In the genomic region with DNA sequence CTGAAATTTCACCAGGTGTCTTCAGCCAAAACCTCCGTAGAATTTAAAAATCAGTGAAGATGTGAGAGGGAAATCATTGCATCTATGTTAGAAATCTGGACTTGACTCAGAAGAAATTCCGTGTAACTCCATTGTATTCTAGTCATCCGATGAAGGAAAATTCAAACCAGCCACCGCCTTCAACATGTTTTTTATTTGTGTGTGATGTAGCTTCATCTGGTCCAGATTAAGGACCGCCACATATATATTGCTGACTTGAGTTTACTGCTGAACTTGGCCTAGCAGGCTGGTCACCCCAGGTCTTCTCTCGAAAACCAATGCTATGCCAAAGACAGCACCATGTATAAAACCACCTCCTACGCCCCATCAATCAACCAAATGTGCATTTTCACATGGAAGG, we compare ENCODE assay signal across 19 cellular contexts.
DNase-seq lines count a peak whose midpoint lies in the region; ATAC-seq and TF ChIP-seq lines count a peak whose summit lies in the region.
"Had no signal": no experiment of that assay in that cellular context is flagged by ENCODE, and none has a peak within 500 bp of the region (broad histone marks: within the 10 kb centered on the region; RNA-seq: fewer than 3 reads in every experiment).

No MANE protein-coding gene starts in this region.

- no peak for TF ChIP-seq CTCF in PC-3 (conservative IDR thresholded peaks at IDR 0.05; ENCODE audit: low read depth, low read length)
- TF ChIP-seq CTCF in esophagus muscularis mucosa (IDR thresholded peaks at IDR 0.05), result no peak
- TF ChIP-seq CTCF in progenitor cell of endocrine pancreas (IDR thresholded peaks at IDR 0.05; ENCODE audit: unreplicated experiment), result no peak

- no peaks in the 10 kb centered on the region for H4K20me1 ChIP-seq in PC-3 (ENCODE audit: low read length)
- no peaks in the 10 kb centered on the region for H4K20me1 ChIP-seq in Karpas-422 (ENCODE audit: insufficient read depth, low read depth, low read length)

- H3K27me3 ChIP-seq in PC-3 (ENCODE audit: low read length) (no peaks in the 10 kb centered on the region), esophagus muscularis mucosa (no peaks in the 10 kb centered on the region), Karpas-422 (ENCODE audit: low read length) (no peaks in the 10 kb centered on the region)
- H3K27me3 ChIP-seq: ascending aorta, uterus had no signal

- H3K36me3 ChIP-seq in PC-3 (ENCODE audit: low read depth, low read length) (no peaks in the 10 kb centered on the region), esophagus muscularis mucosa (no peaks in the 10 kb centered on the region), Karpas-422 (ENCODE audit: insufficient read depth, low read length) (no peaks in the 10 kb centered on the region)
- H3K36me3 ChIP-seq: ascending aorta, prostate gland, uterus had no signal

- CTCF ChIA-PET in activated CD4-positive, alpha-beta memory T cell treated with anti-CD3 and anti-CD28 coated beads for 36 hours (lab: Charles Lee), result interaction anchor here (1.0 kb wide), 1 partner anchor 14 kb away, joined by 3 read pairs; no protein-coding TSS in a partner anchor
- CTCF ChIA-PET in activated CD4-positive, alpha-beta memory T cell treated with anti-CD3 and anti-CD28 coated beads, Interleukin-2, amount 10 ng/mL, durations not matched to agents 7 days and 5 days (lab: Charles Lee), result no interaction called here
- CTCF ChIA-PET in PC-3 (lab: Charles Lee), result no interaction called here

- H3K4me3 Mint-ChIP-seq in activated CD4-positive, alpha-beta memory T cell treated with anti-CD3 and anti-CD28 coated beads for 36 hours, result no peak overlapping the region
- H3K4me3 Mint-ChIP-seq in activated CD4-positive, alpha-beta memory T cell treated with anti-CD3 and anti-CD28 coated beads, Interleukin-2, amount 10 ng/mL, durations not matched to agents 7 days and 5 days, result no peak overlapping the region
- H3K4me3 Mint-ChIP-seq in progenitor cell of endocrine pancreas (ENCODE audit: low read depth), result no peak overlapping the region
- H3K4me3 Mint-ChIP-seq: neural crest cell had no signal

- H3K9ac ChIP-seq in PC-3 (ENCODE audit: low read length) (no peak overlapping the region), Karpas-422 (ENCODE audit: low read length) (no peak overlapping the region)

- no TSS peak for BruUV-seq in PC-3 (replicated peaks; lab: Mats Ljungman, UMichigan)

- peaks cover 38% of the 10 kb centered on the region for H3K4me1 ChIP-seq in PC-3 (ENCODE audit: insufficient read depth, low read length)
- H3K4me1 ChIP-seq in esophagus muscularis mucosa, result peaks cover 6 to 70% (median 44%) of the 10 kb centered on the region in 4 donors
- H3K4me1 ChIP-seq in Karpas-422 (ENCODE audit: low read length), result peaks cover 33% of the 10 kb centered on the region
- H3K4me1 ChIP-seq: ascending aorta, prostate gland, uterus had no signal

- peaks cover 65% of the 10 kb centered on the region for H3K4me1 Mint-ChIP-seq in activated CD4-positive, alpha-beta memory T cell treated with anti-CD3 and anti-CD28 coated beads for 36 hours (ENCODE audit: low read depth)
- H3K4me1 Mint-ChIP-seq in activated CD4-positive, alpha-beta memory T cell treated with anti-CD3 and anti-CD28 coated beads, Interleukin-2, amount 10 ng/mL, durations not matched to agents 7 days and 5 days, result peaks cover 25% of the 10 kb centered on the region
- peaks cover 19% of the 10 kb centered on the region for H3K4me1 Mint-ChIP-seq in progenitor cell of endocrine pancreas (ENCODE audit: low read depth)

- H3K4me3 ChIP-seq in PC-3 (ENCODE audit: low read length) (no peak overlapping the region), esophagus muscularis mucosa (no peak overlapping the region), Karpas-422 (ENCODE audit: low read length) (no peak overlapping the region)
- H3K4me3 ChIP-seq: ascending aorta, prostate gland, skin epidermis, uterus had no signal

- H3K4me2 ChIP-seq in PC-3 (ENCODE audit: low read length), result peak overlapping the region; percentile 54
- H3K4me2 ChIP-seq in Karpas-422 (ENCODE audit: low read depth, low read length, poor library complexity, severe bottlenecking), result no peak overlapping the region

- peak overlapping the region; percentile 94 for H3K27ac Mint-ChIP-seq in activated CD4-positive, alpha-beta memory T cell treated with anti-CD3 and anti-CD28 coated beads for 36 hours
- no peak overlapping the region for H3K27ac Mint-ChIP-seq in activated CD4-positive, alpha-beta memory T cell treated with anti-CD3 and anti-CD28 coated beads, Interleukin-2, amount 10 ng/mL, durations not matched to agents 7 days and 5 days
- peak overlapping the region; percentile 12 for H3K27ac Mint-ChIP-seq in progenitor cell of endocrine pancreas

- no peak for DNase-seq in activated CD4-positive, alpha-beta memory T cell treated with anti-CD3 and anti-CD28 coated beads for 36 hours
- no peak for DNase-seq in activated CD4-positive, alpha-beta memory T cell treated with anti-CD3 and anti-CD28 coated beads, Interleukin-2, amount 10 ng/mL, durations not matched to agents 7 days and 5 days
- DNase-seq in PC-3, result no peak
- no peak for DNase-seq in esophagus muscularis mucosa (ENCODE audit: extremely low spot score)
- no peak for DNase-seq in progenitor cell of endocrine pancreas (ENCODE audit: low spot score, unreplicated experiment)
- no peak for DNase-seq in Karpas-422
- no peak for DNase-seq in NCI-H1092 (lab: John Stamatoyannopoulos, UW)
- DNase-seq in stimulated activated CD4-positive, alpha-beta T cell treated with anti-CD3 and anti-CD28 coated beads, Interleukin-12 subunit alpha, Interleukin-12 subunit beta, amount 100 ng/mL, for 4 hours, result no peak
- DNase-seq: activated CD4-positive, alpha-beta T cell treated with anti-CD3 and anti-CD28 coated beads for 48 hours; activated CD8-positive, alpha-beta memory T cell treated with anti-CD3 and anti-CD28 coated beads, Interleukin-2, amount 50 U/mL, for 48 hours; activated naive CD4-positive, alpha-beta T cell; NCI-H1417; NCI-H526; stimulated activated CD4-positive, alpha-beta T cell treated with anti-CD3 and anti-CD28 coated beads, Interleukin-4, amount 100 ng/mL, for 24 hours; uterus had no signal

- H3K27ac ChIP-seq in PC-3 (ENCODE audit: low read length) (peak overlapping the region; percentile 5; the same call in 1 of the 2 replicates), esophagus muscularis mucosa (replicated peaks in 1 of 4) (peak overlapping the region; percentile 49 to 61 (median 55)), Karpas-422 (ENCODE audit: low read length) (no peak overlapping the region)
- H3K27ac ChIP-seq: ascending aorta, prostate gland, skin epidermis, uterus had no signal

- intact Hi-C loops in activated CD4-positive, alpha-beta memory T cell treated with anti-CD3 and anti-CD28 coated beads for 36 hours (cut with micrococcal nuclease), result no loop called here
- intact Hi-C loops in PC-3 (cut with micrococcal nuclease), result loop anchor here (2.0 to 10.0 kb wide), 3 partner anchors 18 to 222 kb away; no protein-coding TSS in a partner anchor
- intact Hi-C loops in esophagus muscularis mucosa (cut with DNase I), result no loop called here

- peaks cover 18% of the 10 kb centered on the region for H3K36me3 Mint-ChIP-seq in activated CD4-positive, alpha-beta memory T cell treated with anti-CD3 and anti-CD28 coated beads for 36 hours
- H3K36me3 Mint-ChIP-seq in activated CD4-positive, alpha-beta memory T cell treated with anti-CD3 and anti-CD28 coated beads, Interleukin-2, amount 10 ng/mL, durations not matched to agents 7 days and 5 days (ENCODE audit: low read depth), result peaks cover 6% of the 10 kb centered on the region
- peaks cover 5% of the 10 kb centered on the region for H3K36me3 Mint-ChIP-seq in progenitor cell of endocrine pancreas (ENCODE audit: insufficient read depth)

- H3K79me2 ChIP-seq in PC-3 (ENCODE audit: low read length) (no peaks in the 10 kb centered on the region), Karpas-422 (ENCODE audit: low read length) (peaks cover 96% of the 10 kb centered on the region)

- POLR2A ChIA-PET in activated CD4-positive, alpha-beta memory T cell treated with anti-CD3 and anti-CD28 coated beads for 36 hours (lab: Charles Lee), result no interaction called here
- POLR2A ChIA-PET in activated CD4-positive, alpha-beta memory T cell treated with anti-CD3 and anti-CD28 coated beads, Interleukin-2, amount 10 ng/mL, durations not matched to agents 7 days and 5 days (lab: Charles Lee), result interaction anchor here (0.7 kb wide), 1 partner anchor 22 kb away, joined by 3 read pairs; no protein-coding TSS in a partner anchor
- POLR2A ChIA-PET in PC-3 (lab: Charles Lee; ENCODE audit: unreplicated experiment), result no interaction called here

- no peak for ATAC-seq in PC-3

- H3K9me2 ChIP-seq in PC-3 (replicated peaks; ENCODE audit: low read length) (no peaks in the 10 kb centered on the region), Karpas-422 (replicated peaks; ENCODE audit: insufficient read depth, low read length) (no peaks in the 10 kb centered on the region)

- no peaks in the 10 kb centered on the region for H3K9me3 Mint-ChIP-seq in activated CD4-positive, alpha-beta memory T cell treated with anti-CD3 and anti-CD28 coated beads for 36 hours
- H3K9me3 Mint-ChIP-seq in activated CD4-positive, alpha-beta memory T cell treated with anti-CD3 and anti-CD28 coated beads, Interleukin-2, amount 10 ng/mL, durations not matched to agents 7 days and 5 days, result no peaks in the 10 kb centered on the region
- H3K9me3 Mint-ChIP-seq in progenitor cell of endocrine pancreas (ENCODE audit: low read depth), result no peaks in the 10 kb centered on the region
- H3K9me3 Mint-ChIP-seq: neural crest cell had no signal

- no peak for TF ChIP-seq POLR2A in esophagus muscularis mucosa (IDR thresholded peaks at IDR 0.05; ENCODE audit: low read depth)

- no peaks in the 10 kb centered on the region for H3K27me3 Mint-ChIP-seq in activated CD4-positive, alpha-beta memory T cell treated with anti-CD3 and anti-CD28 coated beads for 36 hours
- H3K27me3 Mint-ChIP-seq in activated CD4-positive, alpha-beta memory T cell treated with anti-CD3 and anti-CD28 coated beads, Interleukin-2, amount 10 ng/mL, durations not matched to agents 7 days and 5 days, result no peaks in the 10 kb centered on the region
- H3K27me3 Mint-ChIP-seq in progenitor cell of endocrine pancreas, result no peaks in the 10 kb centered on the region

- H3K9me3 ChIP-seq in PC-3 (ENCODE audit: low read length) (no peaks in the 10 kb centered on the region), esophagus muscularis mucosa (no peaks in the 10 kb centered on the region), Karpas-422 (ENCODE audit: low read length) (no peaks in the 10 kb centered on the region)
- H3K9me3 ChIP-seq: ascending aorta, prostate gland, uterus had no signal

- no peak overlapping the region for H2AFZ ChIP-seq in PC-3 (ENCODE audit: low read length)
- H2AFZ ChIP-seq in Karpas-422 (ENCODE audit: low read length), result no peak overlapping the region

- no peaks in the 10 kb centered on the region for H3F3A ChIP-seq in PC-3 (ENCODE audit: low read length, unreplicated experiment)

- WGBS in esophagus muscularis mucosa, result 69% methylated on average over 7 of the region's 7 CpGs

- no peak for TF ChIP-seq EP300 in esophagus muscularis mucosa (IDR thresholded peaks at IDR 0.05)
